In the genomic region with DNA sequence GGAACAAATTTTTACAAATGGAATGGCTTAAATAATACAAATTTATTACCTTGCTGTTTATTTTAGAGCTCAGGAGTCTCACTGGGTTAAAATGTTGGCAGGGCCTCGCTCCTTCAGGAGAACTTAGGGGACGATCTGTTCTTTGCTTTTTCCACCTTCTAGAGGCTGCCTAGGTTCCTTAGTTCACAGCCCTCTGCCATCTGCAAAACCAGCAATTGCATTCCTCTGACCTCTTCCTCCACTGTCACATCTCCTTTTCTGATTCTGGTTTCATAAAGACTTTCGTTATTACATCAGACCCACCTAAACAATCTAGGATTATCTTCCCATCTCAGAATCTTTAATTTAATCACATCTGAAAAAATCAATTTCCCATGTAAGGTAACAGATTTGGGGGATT, we compare ENCODE assay signal across 1 cellular context.
TF ChIP-seq lines count a peak whose summit lies in the region.

No MANE protein-coding gene starts in this region.

TF ChIP-seq in GM12878, 131 proteins besides CTCF, POLR2A, EP300 and RAD21 (continued from another document):
- TF ChIP-seq, protein P1, sequence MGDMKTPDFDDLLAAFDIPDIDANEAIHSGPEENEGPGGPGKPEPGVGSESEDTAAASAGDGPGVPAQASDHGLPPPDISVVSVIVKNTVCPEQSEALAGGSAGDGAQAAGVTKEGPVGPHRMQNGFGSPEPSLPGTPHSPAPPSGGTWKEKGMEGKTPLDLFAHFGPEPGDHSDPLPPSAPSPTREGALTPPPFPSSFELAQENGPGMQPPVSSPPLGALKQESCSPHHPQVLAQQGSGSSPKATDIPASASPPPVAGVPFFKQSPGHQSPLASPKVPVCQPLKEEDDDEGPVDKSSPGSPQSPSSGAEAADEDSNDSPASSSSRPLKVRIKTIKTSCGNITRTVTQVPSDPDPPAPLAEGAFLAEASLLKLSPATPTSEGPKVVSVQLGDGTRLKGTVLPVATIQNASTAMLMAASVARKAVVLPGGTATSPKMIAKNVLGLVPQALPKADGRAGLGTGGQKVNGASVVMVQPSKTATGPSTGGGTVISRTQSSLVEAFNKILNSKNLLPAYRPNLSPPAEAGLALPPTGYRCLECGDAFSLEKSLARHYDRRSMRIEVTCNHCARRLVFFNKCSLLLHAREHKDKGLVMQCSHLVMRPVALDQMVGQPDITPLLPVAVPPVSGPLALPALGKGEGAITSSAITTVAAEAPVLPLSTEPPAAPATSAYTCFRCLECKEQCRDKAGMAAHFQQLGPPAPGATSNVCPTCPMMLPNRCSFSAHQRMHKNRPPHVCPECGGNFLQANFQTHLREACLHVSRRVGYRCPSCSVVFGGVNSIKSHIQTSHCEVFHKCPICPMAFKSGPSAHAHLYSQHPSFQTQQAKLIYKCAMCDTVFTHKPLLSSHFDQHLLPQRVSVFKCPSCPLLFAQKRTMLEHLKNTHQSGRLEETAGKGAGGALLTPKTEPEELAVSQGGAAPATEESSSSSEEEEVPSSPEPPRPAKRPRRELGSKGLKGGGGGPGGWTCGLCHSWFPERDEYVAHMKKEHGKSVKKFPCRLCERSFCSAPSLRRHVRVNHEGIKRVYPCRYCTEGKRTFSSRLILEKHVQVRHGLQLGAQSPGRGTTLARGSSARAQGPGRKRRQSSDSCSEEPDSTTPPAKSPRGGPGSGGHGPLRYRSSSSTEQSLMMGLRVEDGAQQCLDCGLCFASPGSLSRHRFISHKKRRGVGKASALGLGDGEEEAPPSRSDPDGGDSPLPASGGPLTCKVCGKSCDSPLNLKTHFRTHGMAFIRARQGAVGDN (IDR thresholded peaks at IDR 0.05), result no peak
- TF ChIP-seq NR2F1 (conservative IDR thresholded peaks at IDR 0.05) (no peak), MXI1 (IDR thresholded peaks at IDR 0.05; ENCODE audit: low read depth, low read length) (no peak), CHD1 (IDR thresholded peaks at IDR 0.05; ENCODE audit: low read depth, low read length) (no peak), STAT1 (conservative IDR thresholded peaks at IDR 0.05) (no peak), CREM (IDR thresholded peaks at IDR 0.05; ENCODE audit: low read depth) (no peak), ZBTB4 (CRISPR knock-in tag; IDR thresholded peaks at IDR 0.05) (no peak), PBX3 (IDR thresholded peaks at IDR 0.05; ENCODE audit: insufficient replicate concordance, low read depth, low read length) (no peak), MYB (IDR thresholded peaks at IDR 0.05; ENCODE audit: borderline replicate concordance, low read depth, low read length) (no peak), NRF1 (conservative IDR thresholded peaks at IDR 0.05; ENCODE audit: low read depth, low read length) (no peak)
